ENCODE assay signal across 10 cellular contexts in genomic region chr10:125000366-125001312, GRCh38. TPM values are rescaled to one million over a fixed set of nuclear protein-coding genes. Genes with fewer than 3 reads are reported as not detected.
DNase-seq lines count a peak whose midpoint lies in the region; ATAC-seq lines count a peak whose summit lies in the region.
"Had no signal": no experiment of that assay in that cellular context is flagged by ENCODE, and none has a peak within 500 bp of the region (broad histone marks: within the 10 kb centered on the region; RNA-seq: fewer than 3 reads in every experiment).

No MANE protein-coding gene starts in this region.

- peak overlapping the region; percentile 95 for H3K27ac ChIP-seq in temporal lobe (ENCODE audit: low read depth, low read length)

- no peak overlapping the region for H3K4me3 Mint-ChIP-seq in activated CD4-positive, alpha-beta T cell treated with anti-CD3 and anti-CD28 coated beads for 36 hours
- H3K4me3 Mint-ChIP-seq in activated CD4-positive, alpha-beta T cell treated with anti-CD3 and anti-CD28 coated beads, Interleukin-2, amount 10 ng/mL, durations not matched to agents 24 days and 14 days, result no peak overlapping the region
- H3K4me3 Mint-ChIP-seq: T-helper 1 cell treated with Interleukin-12 subunit alpha and Interleukin-12 subunit beta and Interleukin-4 antibody, amounts not matched to agents 30 μg/mL and 1 μg/mL, for 36 hours had no signal

- intact Hi-C loops in activated CD4-positive, alpha-beta T cell treated with anti-CD3 and anti-CD28 coated beads for 36 hours (cut with DNase I, micrococcal nuclease), result no loop called here
- intact Hi-C loops in activated CD4-positive, alpha-beta T cell treated with anti-CD3 and anti-CD28 coated beads, Interleukin-2, amount 10 ng/mL, durations not matched to agents 24 days and 14 days (cut with micrococcal nuclease), result no loop called here

- peak; percentile 12 for DNase-seq in activated CD4-positive, alpha-beta T cell treated with anti-CD3 and anti-CD28 coated beads for 36 hours
- no peak for DNase-seq in activated CD4-positive, alpha-beta T cell treated with anti-CD3 and anti-CD28 coated beads, Interleukin-2, amount 10 ng/mL, durations not matched to agents 24 days and 14 days
- peak; percentile 58 for DNase-seq in cerebellar cortex (ENCODE audit: low spot score)
- no peak for DNase-seq in left lobe of liver (ENCODE audit: low spot score)
- DNase-seq in NCI-H345 (lab: John Stamatoyannopoulos, UW), result no peak
- DNase-seq: cerebellar nuclear complex had no signal

- ATAC-seq in activated CD4-positive, alpha-beta T cell treated with anti-CD3 and anti-CD28 coated beads for 36 hours, result no peak
- ATAC-seq in left lobe of liver (peak; percentile 36), GM18858 (IDR thresholded peaks at IDR 0.05; ENCODE audit: unreplicated experiment) (no peak), HG03521 (IDR thresholded peaks at IDR 0.05; ENCODE audit: unreplicated experiment) (no peak)

- H3K36me3 Mint-ChIP-seq in activated CD4-positive, alpha-beta T cell treated with anti-CD3 and anti-CD28 coated beads for 36 hours (ENCODE audit: low read depth), result no peaks in the 10 kb centered on the region
- no peaks in the 10 kb centered on the region for H3K36me3 Mint-ChIP-seq in activated CD4-positive, alpha-beta T cell treated with anti-CD3 and anti-CD28 coated beads, Interleukin-2, amount 10 ng/mL, durations not matched to agents 24 days and 14 days (ENCODE audit: low read depth)

- H3K9me3 Mint-ChIP-seq in activated CD4-positive, alpha-beta T cell treated with anti-CD3 and anti-CD28 coated beads for 36 hours (ENCODE audit: low read depth), result no peaks in the 10 kb centered on the region
- no peaks in the 10 kb centered on the region for H3K9me3 Mint-ChIP-seq in activated CD4-positive, alpha-beta T cell treated with anti-CD3 and anti-CD28 coated beads, Interleukin-2, amount 10 ng/mL, durations not matched to agents 24 days and 14 days
- H3K9me3 Mint-ChIP-seq: T-helper 1 cell treated with Interleukin-12 subunit alpha and Interleukin-12 subunit beta and Interleukin-4 antibody, amounts not matched to agents 30 μg/mL and 1 μg/mL, for 36 hours had no signal

- no peaks in the 10 kb centered on the region for H3K27me3 Mint-ChIP-seq in activated CD4-positive, alpha-beta T cell treated with anti-CD3 and anti-CD28 coated beads for 36 hours
- H3K27me3 Mint-ChIP-seq in activated CD4-positive, alpha-beta T cell treated with anti-CD3 and anti-CD28 coated beads, Interleukin-2, amount 10 ng/mL, durations not matched to agents 24 days and 14 days, result no peaks in the 10 kb centered on the region

- CTCF ChIA-PET in activated CD4-positive, alpha-beta T cell treated with anti-CD3 and anti-CD28 coated beads for 36 hours (lab: Charles Lee), result interaction anchor here (0.6 to 1.7 kb wide), 4 partner anchors 8 to 542 kb away, joined by 3 to 5 read pairs (median 4); no protein-coding TSS in a partner anchor

- H3K4me1 Mint-ChIP-seq in activated CD4-positive, alpha-beta T cell treated with anti-CD3 and anti-CD28 coated beads for 36 hours, result no peaks in the 10 kb centered on the region
- no peaks in the 10 kb centered on the region for H3K4me1 Mint-ChIP-seq in activated CD4-positive, alpha-beta T cell treated with anti-CD3 and anti-CD28 coated beads, Interleukin-2, amount 10 ng/mL, durations not matched to agents 24 days and 14 days

- no peak overlapping the region for H3K27ac Mint-ChIP-seq in activated CD4-positive, alpha-beta T cell treated with anti-CD3 and anti-CD28 coated beads for 36 hours
- H3K27ac Mint-ChIP-seq in activated CD4-positive, alpha-beta T cell treated with anti-CD3 and anti-CD28 coated beads, Interleukin-2, amount 10 ng/mL, durations not matched to agents 24 days and 14 days, result no peak overlapping the region
- H3K27ac Mint-ChIP-seq: T-helper 1 cell treated with Interleukin-12 subunit alpha and Interleukin-12 subunit beta and Interleukin-4 antibody, amounts not matched to agents 30 μg/mL and 1 μg/mL, for 36 hours had no signal

- POLR2A ChIA-PET in activated CD4-positive, alpha-beta T cell treated with anti-CD3 and anti-CD28 coated beads for 36 hours (lab: Charles Lee), result no interaction called here

RNA-seq across cellular contexts. Expression of gene ZRANB1, which starts 58.7 kb away (rescaled TPM):
- total RNA-seq in activated CD4-positive, alpha-beta T cell treated with anti-CD3 and anti-CD28 coated beads for 36 hours, result 10 to 100 TPM in 1 of 2 experiments, 1 to 10 TPM in 1; 8.4 to 10.4 TPM
- 14.9 and 15.5 TPM in 2 replicates for total RNA-seq in activated CD4-positive, alpha-beta T cell treated with anti-CD3 and anti-CD28 coated beads, Interleukin-2, amount 10 ng/mL, durations not matched to agents 24 days and 14 days
- total RNA-seq in left lobe of liver (11.6 TPM), temporal lobe (53.6 TPM)

Comparison
In these comparisons a context has a peak if more than half of its experiments do, and no peak if none do; other contexts are left out.
1. DNase-seq: peak in activated CD4-positive, alpha-beta T cell treated with anti-CD3 and anti-CD28 coated beads for 36 hours (single experiment) and cerebellar cortex (single experiment); none in activated CD4-positive, alpha-beta T cell treated with anti-CD3 and anti-CD28 coated beads, Interleukin-2, amount 10 ng/mL, durations not matched to agents 24 days and 14 days (single experiment), left lobe of liver (single experiment) and NCI-H345 (single experiment).